8 cellular contexts compared by ENCODE assay signal in genomic region chr19:50500060-50500752, GRCh38. TPM values are rescaled to one million over a fixed set of nuclear protein-coding genes. Genes with fewer than 3 reads are reported as not detected.
DNase-seq lines count a peak whose midpoint lies in the region; TF ChIP-seq lines count a peak whose summit lies in the region.

No MANE protein-coding gene starts in this region.

- H3K27me3 ChIP-seq in neural progenitor cell = peaks cover 46% of the 10 kb centered on the region
- H3K27me3 ChIP-seq in MG63 = peaks cover 21% of the 10 kb centered on the region
- H3K27me3 ChIP-seq in tibial nerve = peaks cover 0 to 11% of the 10 kb centered on the region in 2 donors

- no peaks in the 10 kb centered on the region for H3F3A ChIP-seq in neural progenitor cell (ENCODE audit: low read depth)

- peaks cover 4% of the 10 kb centered on the region for H3K27me3 Mint-ChIP-seq in neural progenitor cell (ENCODE audit: insufficient read depth, low read depth)

- no peak for TF ChIP-seq POLR2A in erythroblast (IDR thresholded peaks at IDR 0.05; ENCODE audit: low read length)
- no peak for TF ChIP-seq POLR2A in tibial nerve (IDR thresholded peaks at IDR 0.05)

- 27 to 29% methylated on average over 23 to 26 of the region's 27 CpGs for WGBS in tibial nerve, 2 donors

- H3K4me2 ChIP-seq in neural progenitor cell = peak overlapping the region; percentile 68

- H3K4me3 ChIP-seq in neural progenitor cell = peak overlapping the region; percentile 15
- no peak overlapping the region for H3K4me3 ChIP-seq in MG63
- no peak overlapping the region for H3K4me3 ChIP-seq in tibial nerve

- H3K79me2 ChIP-seq in neural progenitor cell (ENCODE audit: low read depth) = no peaks in the 10 kb centered on the region

- H3K36me3 Mint-ChIP-seq in neural progenitor cell = no peaks in the 10 kb centered on the region

- H3K27ac ChIP-seq in neural progenitor cell (no peak overlapping the region), tibial nerve (no peak overlapping the region)

- H4K20me1 ChIP-seq in neural progenitor cell (ENCODE audit: low read depth) = no peaks in the 10 kb centered on the region

- DNase-seq in ELF-1 (ENCODE audit: low read depth, low spot score) = peak; percentile 82
- DNase-seq in erythroblast (lab: John Stamatoyannopoulos, UW) = peak; percentile 38 to 63
- DNase-seq in neural progenitor cell (ENCODE audit: low spot score) = peak; percentile 69
- DNase-seq in MG63 = no peak
- DNase-seq in glomerular visceral epithelial cell (ENCODE audit: extremely low spot score) = no peak
- DNase-seq in tibial nerve (ENCODE audit: low spot score in 2 of 2) = no peak
- no peak for DNase-seq in CD1c-positive myeloid dendritic cell (ENCODE audit: extremely low spot score)

- no peak overlapping the region for H3K27ac Mint-ChIP-seq in neural progenitor cell

- H3K9ac ChIP-seq in neural progenitor cell = no peak overlapping the region

- H3K4me1 ChIP-seq in neural progenitor cell = peaks cover 14% of the 10 kb centered on the region
- H3K4me1 ChIP-seq in tibial nerve = peaks cover 0 to 11% (median 0%) of the 10 kb centered on the region in 4 donors

- TF ChIP-seq CTCF in LNCAP (IDR thresholded peaks at IDR 0.05) (peak; percentile 29; the same call in 1 of the 2 replicates), neural progenitor cell (IDR thresholded peaks at IDR 0.05) (peak; percentile 38), tibial nerve (IDR thresholded peaks at IDR 0.05) (peak in 1 of 5 experiments; percentile 10)

- no peak overlapping the region for H3K4me3 Mint-ChIP-seq in neural progenitor cell

- H3K36me3 ChIP-seq in neural progenitor cell (no peaks in the 10 kb centered on the region), MG63 (no peaks in the 10 kb centered on the region), tibial nerve (peaks cover 0 to 2% (median 0%) of the 10 kb centered on the region in 3 donors)

- no peak overlapping the region for H2AFZ ChIP-seq in neural progenitor cell (replicated peaks)

- TF ChIP-seq EP300 in tibial nerve (IDR thresholded peaks at IDR 0.05) = no peak

- peaks cover 6% of the 10 kb centered on the region for H3K4me1 Mint-ChIP-seq in neural progenitor cell

- no peaks in the 10 kb centered on the region for H3K9me3 Mint-ChIP-seq in neural progenitor cell

- H3K9me3 ChIP-seq in neural progenitor cell (ENCODE audit: low read depth) = no peaks in the 10 kb centered on the region
- no peaks in the 10 kb centered on the region for H3K9me3 ChIP-seq in MG63
- no peaks in the 10 kb centered on the region for H3K9me3 ChIP-seq in tibial nerve

RNA-seq across cellular contexts. Expression of gene JOSD2, which starts 10.8 kb away (rescaled TPM):
- total RNA-seq in neural progenitor cell (ENCODE audit: low replicate concordance) (1.7 and 2.4 TPM in 2 replicates), tibial nerve (10 to 100 TPM; 32.3 to 52.2 (median 38.8) TPM)
- total RNA-seq in MG63 (2014; rRNA removed; shearing (Covaris generic); ENCODE audit: low replicate concordance) = 92.8 and 140 TPM in 2 replicates

RNA-seq across cellular contexts. Expression of gene ASPDH, which starts 13.5 kb away (rescaled TPM):
- total RNA-seq in neural progenitor cell (ENCODE audit: low replicate concordance) (not detected in 2 replicates), tibial nerve (not detected)
- not detected in 2 replicates for total RNA-seq in MG63 (2014; rRNA removed; shearing (Covaris generic); ENCODE audit: low replicate concordance)

RNA-seq across cellular contexts. Expression of gene GARIN5A, which starts 23.6 kb away (rescaled TPM):
- total RNA-seq in neural progenitor cell (ENCODE audit: low replicate concordance) (5.6 and 8.4 TPM in 2 replicates), tibial nerve (not detected)
- 1.2 TPM in 1 of 2 replicates, not detected in the other for total RNA-seq in MG63 (2014; rRNA removed; shearing (Covaris generic); ENCODE audit: low replicate concordance)

RNA-seq across cellular contexts. Expression of gene EMC10, which starts 23.9 kb away (rescaled TPM):
- 32.9 and 127 TPM in 2 replicates for total RNA-seq in neural progenitor cell (ENCODE audit: low replicate concordance)
- total RNA-seq in MG63 (2014; rRNA removed; shearing (Covaris generic); ENCODE audit: low replicate concordance) = 98.5 and 127 TPM in 2 replicates
- total RNA-seq in tibial nerve = 10 to 100 TPM; 48.5 to 79.4 (median 59.7) TPM

Comparison
In these comparisons a context has a peak if more than half of its experiments do, and no peak if none do; other contexts are left out.
1. DNase-seq: peak in ELF-1 (single experiment), erythroblast (2 of 2) and neural progenitor cell (single experiment); none in MG63 (single experiment), glomerular visceral epithelial cell (single experiment), tibial nerve (0 of 2) and CD1c-positive myeloid dendritic cell (single experiment).